9 cellular contexts compared by ENCODE assay signal in genomic region chr20:329851-330232, GRCh38. TPM values are rescaled to one million over a fixed set of nuclear protein-coding genes. Genes with fewer than 3 reads are reported as not detected.
DNase-seq lines count a peak whose midpoint lies in the region; ATAC-seq and TF ChIP-seq lines count a peak whose summit lies in the region.
"Had no signal": no experiment of that assay in that cellular context is flagged by ENCODE, and none has a peak within 500 bp of the region (broad histone marks: within the 10 kb centered on the region; RNA-seq: fewer than 3 reads in every experiment).

No MANE protein-coding gene starts in this region.

- peak overlapping the region in 1 of 2 experiments; percentile 9 for H3K4ac ChIP-seq in mesenchymal stem cell (ENCODE audit: low read depth in 1 of 2, low read length in 2 of 2)

- H3K4me1 ChIP-seq in cardiac muscle cell (ENCODE audit: low read depth) (peaks cover 19% of the 10 kb centered on the region), right cardiac atrium (ENCODE audit: control insufficient read depth, insufficient read depth, low read length) (no peaks in the 10 kb centered on the region), RWPE2 (ENCODE audit: insufficient read depth, poor library complexity, severe bottlenecking) (no peaks in the 10 kb centered on the region), mesenchymal stem cell (ENCODE audit: control insufficient read depth, insufficient read depth, low read depth, low read length) (peaks cover 28% of the 10 kb centered on the region), vagina (peaks cover 47% of the 10 kb centered on the region)

- H3K14ac ChIP-seq in mesenchymal stem cell (ENCODE audit: low read length in 2 of 2), result no peak overlapping the region

- intact Hi-C loops in right cardiac atrium (cut with DNase I) (loop anchor here in 2 of 4 donors (10.0 kb wide), 2 partner anchors 55 to 115 kb away; no protein-coding TSS in a partner anchor), vagina (cut with DNase I) (loop anchor here (10.0 kb wide), 1 partner anchor 55 kb away; no protein-coding TSS in a partner anchor)

- no peak overlapping the region for H2BK15ac ChIP-seq in mesenchymal stem cell (ENCODE audit: low read depth, poor library complexity, severe bottlenecking)

- H3K36me3 ChIP-seq in cardiac muscle cell, result no peaks in the 10 kb centered on the region
- peaks cover 5% of the 10 kb centered on the region; the same call in 1 of the 2 replicates for H3K36me3 ChIP-seq in RWPE2 (ENCODE audit: low read depth)
- peaks cover 11 to 24% of the 10 kb centered on the region in 2 experiments for H3K36me3 ChIP-seq in mesenchymal stem cell (ENCODE audit: control insufficient read depth in 1 of 2, insufficient read depth in 2 of 2, low read depth in 1 of 2, low read length in 2 of 2)
- no peaks in the 10 kb centered on the region for H3K36me3 ChIP-seq in vagina

- H3K23ac ChIP-seq in mesenchymal stem cell (ENCODE audit: low read length in 2 of 2), result no peak overlapping the region

- H4K8ac ChIP-seq in mesenchymal stem cell (ENCODE audit: low read length), result no peak overlapping the region

- no peak for DNase-seq in cardiac muscle cell (ENCODE audit: low read depth in 1 of 2, low spot score in 1 of 2)
- no peak for DNase-seq in right cardiac atrium
- DNase-seq in RWPE2 (ENCODE audit: low spot score), result no peak
- no peak for DNase-seq in mesenchymal stem cell
- no peak for DNase-seq in vagina (ENCODE audit: extremely low spot score in 2 of 2)
- DNase-seq in NCI-H1694 treated with DMSO at 0.1 percent for 48 hours (lab: John Stamatoyannopoulos, UW), result no peak
- no peak for DNase-seq in hippocampal formation (lab: John Stamatoyannopoulos, UW)
- DNase-seq: Right ventricle myocardium superior had no signal

- H3K27ac ChIP-seq in cardiac muscle cell, result peak overlapping the region; percentile 63
- no peak overlapping the region for H3K27ac ChIP-seq in right cardiac atrium (ENCODE audit: low read length)
- peak overlapping the region; percentile 87 for H3K27ac ChIP-seq in RWPE2 (ENCODE audit: poor library complexity, severe bottlenecking)
- H3K27ac ChIP-seq in mesenchymal stem cell (ENCODE audit: low read length, poor library complexity, severe bottlenecking), result no peak overlapping the region
- peak overlapping the region; percentile 7 for H3K27ac ChIP-seq in vagina

- H2BK12ac ChIP-seq in mesenchymal stem cell (ENCODE audit: low read length in 2 of 2), result peak overlapping the region in 1 of 2 experiments; percentile 67

- H3K9me3 ChIP-seq in cardiac muscle cell (ENCODE audit: low read depth) (no peaks in the 10 kb centered on the region), right cardiac atrium (ENCODE audit: control insufficient read depth, low read length) (no peaks in the 10 kb centered on the region), RWPE2 (ENCODE audit: severe bottlenecking) (no peaks in the 10 kb centered on the region), mesenchymal stem cell (ENCODE audit: control insufficient read depth, low read length) (no peaks in the 10 kb centered on the region), vagina (no peaks in the 10 kb centered on the region)

- no peak for TF ChIP-seq CTCF in cardiac muscle cell (IDR thresholded peaks at IDR 0.05; ENCODE audit: low read depth, low read length)
- no peak for TF ChIP-seq CTCF in RWPE2 (IDR thresholded peaks at IDR 0.05; ENCODE audit: poor library complexity, severe bottlenecking)
- no peak for TF ChIP-seq CTCF in vagina (IDR thresholded peaks at IDR 0.05)

- peak overlapping the region; percentile 39 for H3K9ac ChIP-seq in mesenchymal stem cell (ENCODE audit: low read length)

- no peak overlapping the region for H2BK5ac ChIP-seq in mesenchymal stem cell (ENCODE audit: low read depth, low read length, poor library complexity, severe bottlenecking)

- H3K79me1 ChIP-seq in mesenchymal stem cell (replicated peaks; ENCODE audit: low read length, poor library complexity, severe bottlenecking), result peaks cover 7% of the 10 kb centered on the region

- H3K18ac ChIP-seq in mesenchymal stem cell (ENCODE audit: low read depth in 1 of 2, low read length in 2 of 2), result no peak overlapping the region

- H3K4me3 ChIP-seq in cardiac muscle cell (no peak overlapping the region), right cardiac atrium (ENCODE audit: low read length) (no peak overlapping the region), RWPE2 (ENCODE audit: severe bottlenecking) (no peak overlapping the region), mesenchymal stem cell (ENCODE audit: insufficient read depth in 1 of 2, low read depth in 1 of 2, low read length in 2 of 2) (no peak overlapping the region), vagina (no peak overlapping the region)

- no peak overlapping the region for H2BK120ac ChIP-seq in mesenchymal stem cell (ENCODE audit: low read depth, low read length)

- TF ChIP-seq POLR2A in vagina (IDR thresholded peaks at IDR 0.05), result no peak

- 78% methylated on average over 4 of the region's 4 CpGs for WGBS in right cardiac atrium
- 85% methylated on average over 4 of the region's 4 CpGs for WGBS in mesenchymal stem cell

- H3K27me3 ChIP-seq in cardiac muscle cell, result no peaks in the 10 kb centered on the region
- no peaks in the 10 kb centered on the region for H3K27me3 ChIP-seq in right cardiac atrium (ENCODE audit: control insufficient read depth, insufficient read depth)
- no peaks in the 10 kb centered on the region for H3K27me3 ChIP-seq in RWPE2 (ENCODE audit: insufficient read depth, poor library complexity, severe bottlenecking)
- H3K27me3 ChIP-seq in mesenchymal stem cell (ENCODE audit: control insufficient read depth in 1 of 2, insufficient read depth in 1 of 2, low read length in 2 of 2), result no peaks in the 10 kb centered on the region
- no peaks in the 10 kb centered on the region for H3K27me3 ChIP-seq in vagina

- no peak overlapping the region for H2AK5ac ChIP-seq in mesenchymal stem cell (ENCODE audit: low read length, severe bottlenecking)

- H4K91ac ChIP-seq in mesenchymal stem cell (ENCODE audit: low read length), result peak overlapping the region; percentile 58

- peak overlapping the region; percentile 32 for H3K4me2 ChIP-seq in mesenchymal stem cell (ENCODE audit: low read length, poor library complexity, severe bottlenecking)

- ATAC-seq in right cardiac atrium (no peak), RWPE2 (ENCODE audit: low read depth) (no peak), HG03139 (IDR thresholded peaks at IDR 0.05; ENCODE audit: unreplicated experiment) (no peak)

- H2AFZ ChIP-seq in mesenchymal stem cell (ENCODE audit: low read depth, low read length), result no peak overlapping the region

RNA-seq across cellular contexts. Expression of gene SOX12, which starts 4.5 kb away (rescaled TPM):
- total RNA-seq in cardiac muscle cell (57.6 and 79.8 TPM in 2 replicates), right cardiac atrium (10 to 100 TPM in 3 of 4 donors, 1 to 10 TPM in 1; 7.4 to 13.7 (median 11.8) TPM), vagina (4.4 TPM)
- polyA plus RNA-seq in cardiac muscle cell (41.9 and 49.9 TPM in 2 replicates), right cardiac atrium (5.1 TPM)
- 30.8 TPM for polyA plus RNA-seq in mesenchymal stem cell (2013, experiment 1 of 2)
- 29.9 TPM for polyA plus RNA-seq in mesenchymal stem cell (2013, experiment 2 of 2)

RNA-seq across cellular contexts. Expression of gene NRSN2, which starts 17.1 kb away (rescaled TPM):
- total RNA-seq in cardiac muscle cell (111 and 190 TPM in 2 replicates), right cardiac atrium (10 to 100 TPM; 24.5 to 30.9 (median 24.8) TPM), vagina (21.6 TPM)
- polyA plus RNA-seq in cardiac muscle cell (135 and 170 TPM in 2 replicates), right cardiac atrium (26.6 TPM)
- 63.0 TPM for polyA plus RNA-seq in mesenchymal stem cell (2013, experiment 1 of 2)
- 60.9 TPM for polyA plus RNA-seq in mesenchymal stem cell (2013, experiment 2 of 2)

RNA-seq across cellular contexts. Expression of gene ZCCHC3, which starts 32.5 kb away (rescaled TPM):
- total RNA-seq in cardiac muscle cell (49.9 and 63.8 TPM in 2 replicates), right cardiac atrium (10 to 100 TPM; 13.0 to 14.3 (median 13.9) TPM), vagina (13.8 TPM)
- polyA plus RNA-seq in cardiac muscle cell (43.7 and 53.1 TPM in 2 replicates), right cardiac atrium (10.5 TPM)
- polyA plus RNA-seq in mesenchymal stem cell (2013, experiment 1 of 2), result 21.9 TPM
- polyA plus RNA-seq in mesenchymal stem cell (2013, experiment 2 of 2), result 21.3 TPM

RNA-seq across cellular contexts. Expression of gene C20orf96, which starts 39.3 kb away (rescaled TPM):
- total RNA-seq in cardiac muscle cell (6.2 and 9.3 TPM in 2 replicates), right cardiac atrium (1 to 10 TPM; 4.8 to 9.1 (median 6.9) TPM), vagina (2.7 TPM)
- polyA plus RNA-seq in cardiac muscle cell (31.9 and 41.9 TPM in 2 replicates), right cardiac atrium (4.2 TPM)
- polyA plus RNA-seq in mesenchymal stem cell (2013, experiment 1 of 2), result 15.2 TPM
- polyA plus RNA-seq in mesenchymal stem cell (2013, experiment 2 of 2), result 14.8 TPM

RNA-seq across cellular contexts. Expression of gene TRIB3, which starts 50.7 kb away (rescaled TPM):
- total RNA-seq in cardiac muscle cell (7.0 and 9.0 TPM in 2 replicates), right cardiac atrium (1 to 10 TPM in 1 of 4 donors, under 1 TPM in 3; 0.49 to 2.1 (median 0.66) TPM), vagina (15.7 TPM)
- polyA plus RNA-seq in cardiac muscle cell (5.3 and 7.2 TPM in 2 replicates), right cardiac atrium (1.0 TPM)
- 52.7 TPM for polyA plus RNA-seq in mesenchymal stem cell (2013, experiment 1 of 2)
- polyA plus RNA-seq in mesenchymal stem cell (2013, experiment 2 of 2), result 53.4 TPM

Comparison
In these comparisons a context has a peak if more than half of its experiments do, and no peak if none do; other contexts are left out.
1. H3K27ac ChIP-seq: peak in cardiac muscle cell (single experiment), RWPE2 (single experiment) and vagina (single experiment); none in right cardiac atrium (single experiment) and mesenchymal stem cell (single experiment).